Comparison of ENCODE assay signal across 20 cellular contexts in genomic region chr5:67028981-67029380, GRCh38.
DNase-seq lines count a peak whose midpoint lies in the region; ATAC-seq and FAIRE-seq lines count a peak whose summit lies in the region.
"Had no signal": no experiment of that assay in that cellular context is flagged by ENCODE, and none has a peak within 500 bp of the region (broad histone marks: within the 10 kb centered on the region; RNA-seq: fewer than 3 reads in every experiment).

No MANE protein-coding gene starts in this region.

- peak overlapping the region; percentile 42 for H3K27ac Mint-ChIP-seq in stimulated activated naive CD8-positive, alpha-beta T cell treated with anti-CD3 and anti-CD28 coated beads, Interleukin-15, Interleukin-2, amounts not matched to agents 100 ng/mL and 50 ng/mL, for 24 hours
- no peak overlapping the region for H3K27ac Mint-ChIP-seq in stimulated activated naive CD8-positive, alpha-beta T cell treated with anti-CD3 and anti-CD28 coated beads, Interleukin-15, amount 100 ng/mL, for 72 hours
- peak overlapping the region; percentile 62 for H3K27ac Mint-ChIP-seq in activated T-helper 17 cell treated with anti-CD3 and anti-CD28 coated beads, Interleukin-2, amount 50 U/mL, for 72 hours
- H3K27ac Mint-ChIP-seq: GM23338, H9 had no signal

- DNase-seq in stimulated activated naive CD8-positive, alpha-beta T cell treated with anti-CD3 and anti-CD28 coated beads, Interleukin-15, amount 100 ng/mL, for 72 hours, result no peak
- DNase-seq in left kidney (ENCODE audit: low read depth, low spot score) (peak; percentile 88), small intestine (peak; percentile 60), middle frontal gyrus (ENCODE audit: extremely low spot score, low spot score) (no peak), RPMI8226 (no peak), NCI-H345 (lab: John Stamatoyannopoulos, UW) (no peak)
- DNase-seq: C1 segment of cervical spinal cord; Calu3; CD4-positive, alpha-beta memory T cell; COR-L47; DMS153; DND-41; GDM1; H9 had no signal

- peaks cover 4% of the 10 kb centered on the region for H3K9me3 Mint-ChIP-seq in stimulated activated naive CD8-positive, alpha-beta T cell treated with anti-CD3 and anti-CD28 coated beads, Interleukin-15, Interleukin-2, amounts not matched to agents 100 ng/mL and 50 ng/mL, for 24 hours
- no peaks in the 10 kb centered on the region for H3K9me3 Mint-ChIP-seq in stimulated activated naive CD8-positive, alpha-beta T cell treated with anti-CD3 and anti-CD28 coated beads, Interleukin-15, amount 100 ng/mL, for 72 hours
- H3K9me3 Mint-ChIP-seq in activated T-helper 17 cell treated with anti-CD3 and anti-CD28 coated beads, Interleukin-2, amount 50 U/mL, for 72 hours, result no peaks in the 10 kb centered on the region
- H3K9me3 Mint-ChIP-seq: GM23338, H9 had no signal

- peaks cover 3 to 8% of the 10 kb centered on the region in 2 donors for H3K4me1 ChIP-seq in small intestine (ENCODE audit: control insufficient read depth in 2 of 2, insufficient read depth in 1 of 2, low read depth in 1 of 2, low read length in 1 of 2)

- no peak overlapping the region for H3K4me3 Mint-ChIP-seq in stimulated activated naive CD8-positive, alpha-beta T cell treated with anti-CD3 and anti-CD28 coated beads, Interleukin-15, Interleukin-2, amounts not matched to agents 100 ng/mL and 50 ng/mL, for 24 hours
- no peak overlapping the region for H3K4me3 Mint-ChIP-seq in stimulated activated naive CD8-positive, alpha-beta T cell treated with anti-CD3 and anti-CD28 coated beads, Interleukin-15, amount 100 ng/mL, for 72 hours
- H3K4me3 Mint-ChIP-seq in activated T-helper 17 cell treated with anti-CD3 and anti-CD28 coated beads, Interleukin-2, amount 50 U/mL, for 72 hours, result peak overlapping the region; percentile 51
- H3K4me3 Mint-ChIP-seq: GM23338, H9 had no signal

- 35 to 81% (median 71%) methylated on average over 4 of the region's 4 CpGs for WGBS in small intestine, 3 donors

- peaks cover 15% of the 10 kb centered on the region for H3K36me3 Mint-ChIP-seq in stimulated activated naive CD8-positive, alpha-beta T cell treated with anti-CD3 and anti-CD28 coated beads, Interleukin-15, Interleukin-2, amounts not matched to agents 100 ng/mL and 50 ng/mL, for 24 hours (ENCODE audit: low read depth)
- peaks cover 48% of the 10 kb centered on the region for H3K36me3 Mint-ChIP-seq in activated T-helper 17 cell treated with anti-CD3 and anti-CD28 coated beads, Interleukin-2, amount 50 U/mL, for 72 hours (ENCODE audit: low read depth)

- no peak overlapping the region for H3K4me3 ChIP-seq in small intestine (ENCODE audit: low read depth in 1 of 2, low read length in 2 of 2)
- H3K4me3 ChIP-seq: GM12878, GM23338 had no signal

- no peak for ATAC-seq in stimulated activated naive CD8-positive, alpha-beta T cell treated with anti-CD3 and anti-CD28 coated beads, Interleukin-15, amount 100 ng/mL, for 72 hours
- no peak for ATAC-seq in activated T-helper 17 cell treated with anti-CD3 and anti-CD28 coated beads, Interleukin-2, amount 50 U/mL, for 72 hours (replicated peaks)
- ATAC-seq: GM12878, GM23338, HCT116 had no signal

- peaks cover 79% of the 10 kb centered on the region for H3K4me1 Mint-ChIP-seq in stimulated activated naive CD8-positive, alpha-beta T cell treated with anti-CD3 and anti-CD28 coated beads, Interleukin-15, Interleukin-2, amounts not matched to agents 100 ng/mL and 50 ng/mL, for 24 hours (ENCODE audit: low read depth)
- H3K4me1 Mint-ChIP-seq in stimulated activated naive CD8-positive, alpha-beta T cell treated with anti-CD3 and anti-CD28 coated beads, Interleukin-15, amount 100 ng/mL, for 72 hours, result peaks cover 74% of the 10 kb centered on the region
- peaks cover 51% of the 10 kb centered on the region for H3K4me1 Mint-ChIP-seq in activated T-helper 17 cell treated with anti-CD3 and anti-CD28 coated beads, Interleukin-2, amount 50 U/mL, for 72 hours

- no peak for FAIRE-seq in small intestine (lab: Jason Lieb, UNC)
- FAIRE-seq: GM12878, GM19239 had no signal

- no peaks in the 10 kb centered on the region for H3K27me3 ChIP-seq in small intestine (ENCODE audit: control insufficient read depth in 2 of 2, insufficient read depth in 2 of 2, low read length in 2 of 2)

- H3K36me3 ChIP-seq in small intestine (ENCODE audit: control insufficient read depth in 2 of 2, insufficient read depth in 2 of 2, low read length in 2 of 2), result no peaks in the 10 kb centered on the region

- H3K27ac ChIP-seq in small intestine (ENCODE audit: low read depth in 1 of 2, low read length in 1 of 2), result no peak overlapping the region

- no peaks in the 10 kb centered on the region for H3K9me3 ChIP-seq in small intestine (ENCODE audit: control insufficient read depth, low read depth)

- H3K27me3 Mint-ChIP-seq in stimulated activated naive CD8-positive, alpha-beta T cell treated with anti-CD3 and anti-CD28 coated beads, Interleukin-15, Interleukin-2, amounts not matched to agents 100 ng/mL and 50 ng/mL, for 24 hours, result no peaks in the 10 kb centered on the region
- H3K27me3 Mint-ChIP-seq in stimulated activated naive CD8-positive, alpha-beta T cell treated with anti-CD3 and anti-CD28 coated beads, Interleukin-15, amount 100 ng/mL, for 72 hours, result no peaks in the 10 kb centered on the region
- no peaks in the 10 kb centered on the region for H3K27me3 Mint-ChIP-seq in activated T-helper 17 cell treated with anti-CD3 and anti-CD28 coated beads, Interleukin-2, amount 50 U/mL, for 72 hours
- H3K27me3 Mint-ChIP-seq: CD4-positive, alpha-beta memory T cell had no signal

Comparison
In these comparisons a context has a peak if more than half of its experiments do, and no peak if none do; other contexts are left out.
1. H3K27ac Mint-ChIP-seq: peak in stimulated activated naive CD8-positive, alpha-beta T cell treated with anti-CD3 and anti-CD28 coated beads, Interleukin-15, Interleukin-2, amounts not matched to agents 100 ng/mL and 50 ng/mL, for 24 hours (single experiment) and activated T-helper 17 cell treated with anti-CD3 and anti-CD28 coated beads, Interleukin-2, amount 50 U/mL, for 72 hours (single experiment); none in stimulated activated naive CD8-positive, alpha-beta T cell treated with anti-CD3 and anti-CD28 coated beads, Interleukin-15, amount 100 ng/mL, for 72 hours (0 of 2).
2. DNase-seq: peak in left kidney (single experiment) and small intestine (single experiment); none in stimulated activated naive CD8-positive, alpha-beta T cell treated with anti-CD3 and anti-CD28 coated beads, Interleukin-15, amount 100 ng/mL, for 72 hours (0 of 2), middle frontal gyrus (single experiment), RPMI8226 (single experiment) and NCI-H345 (single experiment).